ENCODE assay signal across 8 cellular contexts in genomic region chr12:64780220-64780530, GRCh38. TPM values are rescaled to one million over a fixed set of nuclear protein-coding genes. Genes with fewer than 3 reads are reported as not detected.
DNase-seq lines count a peak whose midpoint lies in the region; ATAC-seq and TF ChIP-seq lines count a peak whose summit lies in the region.

No MANE protein-coding gene starts in this region.

- H3K4me1 ChIP-seq in Peyer's patch (peaks cover 0 to 24% (median 4%) of the 10 kb centered on the region in 4 donors), hepatocyte (ENCODE audit: insufficient read depth) (peaks cover 5% of the 10 kb centered on the region), skeletal muscle satellite cell (ENCODE audit: control insufficient read depth, insufficient read depth, low read length) (peaks cover 14% of the 10 kb centered on the region), Karpas-422 (ENCODE audit: low read length) (peaks cover 5% of the 10 kb centered on the region; the same call in 1 of the 2 replicates)

- H3K36me3 ChIP-seq in Peyer's patch (no peaks in the 10 kb centered on the region), hepatocyte (replicated peaks; ENCODE audit: insufficient read depth, low read depth) (no peaks in the 10 kb centered on the region), skeletal muscle satellite cell (ENCODE audit: insufficient read depth, low read length) (no peaks in the 10 kb centered on the region), Karpas-422 (ENCODE audit: insufficient read depth, low read length) (no peaks in the 10 kb centered on the region)

- H3K9ac ChIP-seq in skeletal muscle satellite cell (ENCODE audit: low read depth, low read length) (no peak overlapping the region), Karpas-422 (ENCODE audit: low read length) (no peak overlapping the region)

- H3K9me3 ChIP-seq in Peyer's patch (peaks cover 0 to 9% (median 0%) of the 10 kb centered on the region in 4 donors), hepatocyte (ENCODE audit: low read depth) (no peaks in the 10 kb centered on the region), skeletal muscle satellite cell (replicated peaks; ENCODE audit: low read length) (peaks cover 7% of the 10 kb centered on the region), Karpas-422 (ENCODE audit: low read length) (no peaks in the 10 kb centered on the region)

- H3K9me2 ChIP-seq in hepatocyte (replicated peaks; ENCODE audit: insufficient read depth) = no peaks in the 10 kb centered on the region
- no peaks in the 10 kb centered on the region for H3K9me2 ChIP-seq in Karpas-422 (replicated peaks; ENCODE audit: insufficient read depth, low read length)

- ATAC-seq in HG03469 (IDR thresholded peaks at IDR 0.05; ENCODE audit: unreplicated experiment) = no peak
- no peak for ATAC-seq in GM21576 (IDR thresholded peaks at IDR 0.05; ENCODE audit: unreplicated experiment)

- H3K27me3 ChIP-seq in Peyer's patch (no peaks in the 10 kb centered on the region), hepatocyte (peaks cover 45% of the 10 kb centered on the region), skeletal muscle satellite cell (ENCODE audit: control insufficient read depth, insufficient read depth, low read length) (peaks cover 90% of the 10 kb centered on the region), Karpas-422 (ENCODE audit: low read length) (no peaks in the 10 kb centered on the region)

- WGBS in hepatocyte (ENCODE audit: low lambda C conversion rate, missing lambda C conversion rate) = 11% methylated on average over 14 of the region's 14 CpGs

- H2AFZ ChIP-seq in hepatocyte (peak overlapping the region; percentile 67), Karpas-422 (ENCODE audit: low read length) (no peak overlapping the region)

- no peak for TF ChIP-seq POLR2A in Peyer's patch (IDR thresholded peaks at IDR 0.05)

- peak overlapping the region; percentile 46 to 87 (median 68) for H3K4me3 ChIP-seq in Peyer's patch
- H3K4me3 ChIP-seq in hepatocyte = peak overlapping the region; percentile 51
- H3K4me3 ChIP-seq in skeletal muscle satellite cell (ENCODE audit: low read length) = peak overlapping the region; percentile 55
- H3K4me3 ChIP-seq in Karpas-422 (ENCODE audit: low read length) = no peak overlapping the region

- peak overlapping the region; percentile 94 for H3K4me2 ChIP-seq in hepatocyte
- peak overlapping the region; percentile 74 for H3K4me2 ChIP-seq in skeletal muscle satellite cell (ENCODE audit: low read length)
- H3K4me2 ChIP-seq in Karpas-422 (ENCODE audit: low read depth, low read length, poor library complexity, severe bottlenecking) = no peak overlapping the region

- H4K20me1 ChIP-seq in hepatocyte (ENCODE audit: insufficient read depth, poor library complexity, severe bottlenecking) (no peaks in the 10 kb centered on the region), Karpas-422 (ENCODE audit: insufficient read depth, low read depth, low read length) (no peaks in the 10 kb centered on the region)

- no peaks in the 10 kb centered on the region for H3K79me2 ChIP-seq in hepatocyte
- no peaks in the 10 kb centered on the region for H3K79me2 ChIP-seq in Karpas-422 (ENCODE audit: low read length)

- peak overlapping the region in 3 of 4 donors; percentile 8 to 88 (median 76) for H3K27ac ChIP-seq in Peyer's patch
- peak overlapping the region; percentile 47 for H3K27ac ChIP-seq in hepatocyte
- H3K27ac ChIP-seq in Karpas-422 (ENCODE audit: low read length) = no peak overlapping the region

- TF ChIP-seq CTCF in Peyer's patch (IDR thresholded peaks at IDR 0.05) = no peak
- TF ChIP-seq CTCF in hepatocyte (IDR thresholded peaks at IDR 0.05; ENCODE audit: poor library complexity) = no peak

- DNase-seq in DMS79 treated with DMSO at 0.1 percent for 48 hours (lab: John Stamatoyannopoulos, UW) (peak; percentile 31), DMS79 (lab: John Stamatoyannopoulos, UW) (no peak), Peyer's patch (no peak), hepatocyte (ENCODE audit: low spot score) (no peak), Karpas-422 (no peak)

RNA-seq across cellular contexts. Expression of gene GNS, which starts 21.0 kb away (rescaled TPM):
- total RNA-seq in Peyer's patch (100 to 1,000 TPM in 2 of 4 donors, 10 to 100 TPM in 2; 19.8 to 146 (median 102) TPM), hepatocyte (193 and 199 TPM in 2 replicates)
- polyA plus RNA-seq in hepatocyte = 82.1 and 88.0 TPM in 2 replicates
- 90.6 and 107 TPM in 2 replicates for total RNA-seq in skeletal muscle satellite cell (2012; rRNA removed)
- total RNA-seq in Karpas-422 (2014; rRNA removed; shearing (Covaris generic); ENCODE audit: low replicate concordance) = 25.2 and 49.5 TPM in 2 replicates

RNA-seq across cellular contexts. Expression of gene TBC1D30, which starts 44.3 kb away (rescaled TPM):
- 10 to 100 TPM in 3 of 4 donors, 1 to 10 TPM in 1; 7.8 to 16.8 (median 10.9) TPM for total RNA-seq in Peyer's patch
- 4.7 and 5.3 TPM in 2 replicates for total RNA-seq in hepatocyte
- polyA plus RNA-seq in hepatocyte = 4.8 and 5.6 TPM in 2 replicates
- 0.22 and 0.51 TPM in 2 replicates for total RNA-seq in skeletal muscle satellite cell (2012; rRNA removed)
- 7.1 and 15.5 TPM in 2 replicates for total RNA-seq in Karpas-422 (2014; rRNA removed; shearing (Covaris generic); ENCODE audit: low replicate concordance)
